1 cellular context compared by ENCODE assay signal in the genomic region with DNA sequence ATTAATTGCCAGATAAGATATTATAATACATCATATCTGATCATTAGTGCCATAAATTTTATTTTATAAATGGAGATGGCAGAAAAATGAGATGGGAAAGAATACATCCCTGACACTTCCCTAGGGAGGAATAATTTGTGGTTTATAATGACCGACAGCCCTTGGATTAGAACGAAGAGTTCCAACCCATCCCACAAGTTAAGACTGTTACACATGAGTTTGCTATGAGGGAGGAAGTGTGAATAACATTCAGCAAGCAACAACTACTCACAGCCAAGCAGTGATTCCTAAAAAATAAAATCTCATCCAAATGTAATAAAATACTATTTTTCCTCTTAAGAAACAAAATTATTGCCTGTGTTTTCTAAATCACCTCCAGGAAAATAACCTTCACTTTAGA.
TF ChIP-seq lines count a peak whose summit lies in the region.

No MANE protein-coding gene starts in this region.

TF ChIP-seq in GM23338, 12 proteins besides CTCF, POLR2A, EP300 and RAD21 (continued from another document):
- TF ChIP-seq, protein P1, sequence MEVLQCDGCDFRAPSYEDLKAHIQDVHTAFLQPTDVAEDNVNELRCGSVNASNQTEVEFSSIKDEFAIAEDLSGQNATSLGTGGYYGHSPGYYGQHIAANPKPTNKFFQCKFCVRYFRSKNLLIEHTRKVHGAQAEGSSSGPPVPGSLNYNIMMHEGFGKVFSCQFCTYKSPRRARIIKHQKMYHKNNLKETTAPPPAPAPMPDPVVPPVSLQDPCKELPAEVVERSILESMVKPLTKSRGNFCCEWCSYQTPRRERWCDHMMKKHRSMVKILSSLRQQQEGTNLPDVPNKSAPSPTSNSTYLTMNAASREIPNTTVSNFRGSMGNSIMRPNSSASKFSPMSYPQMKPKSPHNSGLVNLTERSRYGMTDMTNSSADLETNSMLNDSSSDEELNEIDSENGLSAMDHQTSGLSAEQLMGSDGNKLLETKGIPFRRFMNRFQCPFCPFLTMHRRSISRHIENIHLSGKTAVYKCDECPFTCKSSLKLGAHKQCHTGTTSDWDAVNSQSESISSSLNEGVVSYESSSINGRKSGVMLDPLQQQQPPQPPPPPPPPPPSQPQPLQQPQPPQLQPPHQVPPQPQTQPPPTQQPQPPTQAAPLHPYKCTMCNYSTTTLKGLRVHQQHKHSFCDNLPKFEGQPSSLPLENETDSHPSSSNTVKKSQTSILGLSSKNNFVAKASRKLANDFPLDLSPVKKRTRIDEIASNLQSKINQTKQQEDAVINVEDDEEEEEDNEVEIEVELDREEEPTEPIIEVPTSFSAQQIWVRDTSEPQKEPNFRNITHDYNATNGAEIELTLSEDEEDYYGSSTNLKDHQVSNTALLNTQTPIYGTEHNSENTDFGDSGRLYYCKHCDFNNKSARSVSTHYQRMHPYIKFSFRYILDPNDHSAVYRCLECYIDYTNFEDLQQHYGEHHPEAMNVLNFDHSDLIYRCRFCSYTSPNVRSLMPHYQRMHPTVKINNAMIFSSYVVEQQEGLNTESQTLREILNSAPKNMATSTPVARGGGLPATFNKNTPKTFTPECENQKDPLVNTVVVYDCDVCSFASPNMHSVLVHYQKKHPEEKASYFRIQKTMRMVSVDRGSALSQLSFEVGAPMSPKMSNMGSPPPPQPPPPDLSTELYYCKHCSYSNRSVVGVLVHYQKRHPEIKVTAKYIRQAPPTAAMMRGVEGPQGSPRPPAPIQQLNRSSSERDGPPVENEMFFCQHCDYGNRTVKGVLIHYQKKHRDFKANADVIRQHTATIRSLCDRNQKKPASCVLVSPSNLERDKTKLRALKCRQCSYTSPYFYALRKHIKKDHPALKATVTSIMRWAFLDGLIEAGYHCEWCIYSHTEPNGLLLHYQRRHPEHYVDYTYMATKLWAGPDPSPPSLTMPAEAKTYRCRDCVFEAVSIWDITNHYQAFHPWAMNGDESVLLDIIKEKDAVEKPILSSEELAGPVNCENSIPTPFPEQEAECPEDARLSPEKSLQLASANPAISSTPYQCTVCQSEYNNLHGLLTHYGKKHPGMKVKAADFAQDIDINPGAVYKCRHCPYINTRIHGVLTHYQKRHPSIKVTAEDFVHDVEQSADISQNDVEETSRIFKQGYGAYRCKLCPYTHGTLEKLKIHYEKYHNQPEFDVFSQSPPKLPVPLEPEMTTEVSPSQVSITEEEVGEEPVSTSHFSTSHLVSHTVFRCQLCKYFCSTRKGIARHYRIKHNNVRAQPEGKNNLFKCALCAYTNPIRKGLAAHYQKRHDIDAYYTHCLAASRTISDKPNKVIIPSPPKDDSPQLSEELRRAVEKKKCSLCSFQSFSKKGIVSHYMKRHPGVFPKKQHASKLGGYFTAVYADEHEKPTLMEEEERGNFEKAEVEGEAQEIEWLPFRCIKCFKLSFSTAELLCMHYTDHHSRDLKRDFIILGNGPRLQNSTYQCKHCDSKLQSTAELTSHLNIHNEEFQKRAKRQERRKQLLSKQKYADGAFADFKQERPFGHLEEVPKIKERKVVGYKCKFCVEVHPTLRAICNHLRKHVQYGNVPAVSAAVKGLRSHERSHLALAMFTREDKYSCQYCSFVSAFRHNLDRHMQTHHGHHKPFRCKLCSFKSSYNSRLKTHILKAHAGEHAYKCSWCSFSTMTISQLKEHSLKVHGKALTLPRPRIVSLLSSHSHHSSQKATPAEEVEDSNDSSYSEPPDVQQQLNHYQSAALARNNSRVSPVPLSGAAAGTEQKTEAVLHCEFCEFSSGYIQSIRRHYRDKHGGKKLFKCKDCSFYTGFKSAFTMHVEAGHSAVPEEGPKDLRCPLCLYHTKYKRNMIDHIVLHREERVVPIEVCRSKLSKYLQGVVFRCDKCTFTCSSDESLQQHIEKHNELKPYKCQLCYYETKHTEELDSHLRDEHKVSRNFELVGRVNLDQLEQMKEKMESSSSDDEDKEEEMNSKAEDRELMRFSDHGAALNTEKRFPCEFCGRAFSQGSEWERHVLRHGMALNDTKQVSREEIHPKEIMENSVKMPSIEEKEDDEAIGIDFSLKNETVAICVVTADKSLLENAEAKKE (CRISPR knock-in tag; IDR thresholded peaks at IDR 0.05): no peak
- TF ChIP-seq NANOG (IDR thresholded peaks at IDR 0.05; ENCODE audit: borderline replicate concordance) (no peak), ZNF114 (CRISPR knock-in tag; IDR thresholded peaks at IDR 0.05) (no peak), ZNF331 (CRISPR knock-in tag; IDR thresholded peaks at IDR 0.05; ENCODE audit: low read depth) (no peak), EZH2phosphoT487 (IDR thresholded peaks at IDR 0.05; ENCODE audit: unreplicated experiment) (no peak)
TF ChIP-seq in GM23338: peak in this region for 0.
